24 cellular contexts compared by ENCODE assay signal in genomic region chr10:99418910-99419624, GRCh38. TPM values are rescaled to one million over a fixed set of nuclear protein-coding genes. Genes with fewer than 3 reads are reported as not detected.
DNase-seq lines count a peak whose midpoint lies in the region; ATAC-seq and TF ChIP-seq lines count a peak whose summit lies in the region.
"Had no signal": no experiment of that assay in that cellular context is flagged by ENCODE, and none has a peak within 500 bp of the region (broad histone marks: within the 10 kb centered on the region; RNA-seq: fewer than 3 reads in every experiment).

No MANE protein-coding gene starts in this region.

- H3K4me3 Mint-ChIP-seq in activated T-helper 17 cell treated with anti-CD3 and anti-CD28 coated beads, Interleukin-2, amount 50 U/mL, for 72 hours: no peak overlapping the region
- H3K4me3 Mint-ChIP-seq: CD14-positive monocyte; CD4-positive, alpha-beta T cell; CD8-positive, alpha-beta memory T cell; HFFc6 had no signal

- H4K20me1 ChIP-seq in osteoblast (ENCODE audit: insufficient read depth, low read length): no peaks in the 10 kb centered on the region

- H3K4me1 ChIP-seq in osteoblast (ENCODE audit: insufficient read depth, low read length): no peaks in the 10 kb centered on the region
- H3K4me1 ChIP-seq: A549; BE2C; BLaER1 treated with 17β-estradiol and CSF1 and Interleukin-3, amounts not matched to agents 10 nM and 100 nM had no signal

- H3K36me3 Mint-ChIP-seq in activated T-helper 17 cell treated with anti-CD3 and anti-CD28 coated beads, Interleukin-2, amount 50 U/mL, for 72 hours (ENCODE audit: low read depth): peaks cover 61% of the 10 kb centered on the region

- no peak for TF ChIP-seq CTCF in osteoblast (IDR thresholded peaks at IDR 0.05; ENCODE audit: extremely low read depth, low read depth, low read length)

- H3K27me3 ChIP-seq in osteoblast (ENCODE audit: insufficient read depth, low read length): no peaks in the 10 kb centered on the region
- H3K27me3 ChIP-seq: BE2C; BLaER1 treated with 17β-estradiol and CSF1 and Interleukin-3, amounts not matched to agents 10 nM and 100 nM had no signal

- no peak overlapping the region for H3K4me2 ChIP-seq in osteoblast (ENCODE audit: insufficient read depth, low read length)
- H3K4me2 ChIP-seq: A549; BLaER1 treated with 17β-estradiol and CSF1 and Interleukin-3, amounts not matched to agents 10 nM and 100 nM had no signal

- no peaks in the 10 kb centered on the region for H3K9me3 Mint-ChIP-seq in activated T-helper 17 cell treated with anti-CD3 and anti-CD28 coated beads, Interleukin-2, amount 50 U/mL, for 72 hours
- H3K9me3 Mint-ChIP-seq: CD4-positive, alpha-beta T cell; CD8-positive, alpha-beta memory T cell; HFFc6 had no signal

- H3K27me3 Mint-ChIP-seq in activated T-helper 17 cell treated with anti-CD3 and anti-CD28 coated beads, Interleukin-2, amount 50 U/mL, for 72 hours: no peaks in the 10 kb centered on the region
- H3K27me3 Mint-ChIP-seq: CD4-positive, alpha-beta T cell; CD8-positive, alpha-beta memory T cell had no signal

- H3K36me3 ChIP-seq in osteoblast (ENCODE audit: insufficient read depth, low read length): no peaks in the 10 kb centered on the region

- H3K27ac ChIP-seq in osteoblast (ENCODE audit: low read depth, low read length): no peak overlapping the region
- H3K27ac ChIP-seq: A549; BLaER1 treated with 17β-estradiol and CSF1 and Interleukin-3, amounts not matched to agents 10 nM and 100 nM had no signal

- H3K9me3 ChIP-seq in osteoblast (ENCODE audit: low read depth, low read length): no peaks in the 10 kb centered on the region
- H3K9me3 ChIP-seq: A549, BE2C, HAP-1 had no signal

- DNase-seq in Right ventricle myocardium inferior (ENCODE audit: missing footprints) (peak; percentile 30), cardiac septum (ENCODE audit: low spot score) (no peak), left lobe of liver (ENCODE audit: low spot score) (no peak), osteoblast (ENCODE audit: insufficient read length, low spot score, missing footprints) (peak; percentile 55), NCI-H345 (lab: John Stamatoyannopoulos, UW) (no peak), NCI-H1092 (lab: John Stamatoyannopoulos, UW) (no peak)
- DNase-seq: 8988T; ACHN; AML-193; BE2C; CD4-positive, alpha-beta T cell; CD8-positive, alpha-beta memory T cell; DMS 273 treated with DMSO at 0.1 percent for 48 hours; DMS79; EL; GDM1; GOT3; HFFc6 had no signal

- no peaks in the 10 kb centered on the region for H3K4me1 Mint-ChIP-seq in activated T-helper 17 cell treated with anti-CD3 and anti-CD28 coated beads, Interleukin-2, amount 50 U/mL, for 72 hours
- H3K4me1 Mint-ChIP-seq: CD14-positive monocyte had no signal

- no peak overlapping the region for H3K4me3 ChIP-seq in osteoblast (ENCODE audit: insufficient read depth, low read length)
- H3K4me3 ChIP-seq: A549; BLaER1 treated with 17β-estradiol and CSF1 and Interleukin-3, amounts not matched to agents 10 nM and 100 nM; GM12878; HAP-1 had no signal

- intact Hi-C loops in Right ventricle myocardium inferior (cut with DNase I) (no loop called here), cardiac septum (cut with DNase I) (no loop called here)

- H2AFZ ChIP-seq in osteoblast (ENCODE audit: low read length): no peak overlapping the region

- H3K79me2 ChIP-seq in osteoblast (ENCODE audit: insufficient read depth, low read length): peaks cover 6% of the 10 kb centered on the region

- peak overlapping the region; percentile 18 for H3K27ac Mint-ChIP-seq in activated T-helper 17 cell treated with anti-CD3 and anti-CD28 coated beads, Interleukin-2, amount 50 U/mL, for 72 hours
- H3K27ac Mint-ChIP-seq: CD4-positive, alpha-beta T cell; HFFc6 had no signal

- ATAC-seq in Right ventricle myocardium inferior (no peak), left lobe of liver (peak; percentile 62)
- ATAC-seq in activated T-helper 17 cell treated with anti-CD3 and anti-CD28 coated beads, Interleukin-2, amount 50 U/mL, for 72 hours (replicated peaks): no peak
- ATAC-seq: GM12878 had no signal

RNA-seq across cellular contexts. Expression of gene GOT1, which starts 11.4 kb away (rescaled TPM):
- 507 TPM for total RNA-seq in Right ventricle myocardium inferior
- 390 TPM for total RNA-seq in cardiac septum
- total RNA-seq in activated T-helper 17 cell treated with anti-CD3 and anti-CD28 coated beads, Interleukin-2, amount 50 U/mL, for 72 hours: 10 to 100 TPM; 20.1 to 33.9 TPM
- 107 TPM for total RNA-seq in left lobe of liver
- 36.2 and 42.7 TPM in 2 replicates for total RNA-seq in osteoblast

Comparison
In these comparisons a context has a peak if more than half of its experiments do, and no peak if none do; other contexts are left out.
1. DNase-seq: peak in Right ventricle myocardium inferior (single experiment) and osteoblast (single experiment); none in cardiac septum (single experiment), left lobe of liver (single experiment), NCI-H345 (single experiment) and NCI-H1092 (single experiment).